ENCODE assay signal across 10 cellular contexts in the genomic region with DNA sequence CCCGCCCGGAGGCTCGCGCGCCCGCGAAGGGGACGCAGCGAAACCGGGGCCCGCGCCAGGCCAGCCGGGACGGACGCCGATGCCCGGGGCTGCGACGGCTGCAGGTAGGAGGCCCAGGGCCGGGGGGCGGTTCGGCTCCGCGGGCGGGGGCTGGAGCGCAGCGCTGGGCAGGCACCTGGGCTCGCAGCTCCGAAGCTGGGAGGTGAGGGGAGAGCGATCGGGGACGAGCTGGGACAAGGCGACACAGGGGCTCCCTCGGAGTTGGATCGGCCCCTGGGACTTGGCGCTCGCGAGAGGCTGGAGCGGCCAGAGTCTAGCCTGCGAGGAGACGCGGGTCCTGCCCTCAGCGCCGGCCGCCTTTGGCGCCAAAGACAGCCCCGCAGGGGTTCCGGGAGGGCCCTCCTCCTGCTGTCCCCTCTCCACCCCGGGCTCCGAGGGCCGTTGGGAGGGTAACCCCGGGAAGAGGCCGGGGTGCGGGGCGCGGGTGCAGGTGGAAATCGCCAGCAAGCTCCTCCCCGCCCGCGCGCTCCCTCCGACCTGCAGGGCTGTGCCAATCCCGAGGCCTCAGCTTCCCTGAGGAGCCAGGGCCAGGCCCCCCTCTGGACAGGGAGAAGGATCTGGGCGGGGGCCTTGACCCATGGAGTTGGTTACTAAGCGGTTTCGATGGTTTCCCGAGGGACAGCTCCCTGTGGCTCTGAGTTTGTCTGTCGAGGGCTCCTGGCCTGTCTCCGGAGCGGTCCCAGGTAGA. TPM values are rescaled to one million over a fixed set of nuclear protein-coding genes. Genes with fewer than 3 reads are reported as not detected.
DNase-seq lines count a peak whose midpoint lies in the region; ATAC-seq and TF ChIP-seq lines count a peak whose summit lies in the region.
"Had no signal": no experiment of that assay in that cellular context is flagged by ENCODE, and none has a peak within 500 bp of the region (broad histone marks: within the 10 kb centered on the region; RNA-seq: fewer than 3 reads in every experiment).

No MANE protein-coding gene starts in this region.

- peaks cover 49% of the 10 kb centered on the region for H3K27me3 Mint-ChIP-seq in activated T-cell treated with anti-CD3 and anti-CD28 coated beads, Interleukin-2, amount 50 U/mL, for 4 hours (ENCODE audit: low read depth)

- TF ChIP-seq CTCF in suprapubic skin (IDR thresholded peaks at IDR 0.05) = no peak

- H3K27ac ChIP-seq in suprapubic skin = no peak overlapping the region

- H3K9me3 ChIP-seq in suprapubic skin = no peaks in the 10 kb centered on the region

- no CpG with 5 or more reads among the region's 70 CpGs for WGBS in suprapubic skin

- H3K4me1 ChIP-seq in suprapubic skin = peaks cover 43% of the 10 kb centered on the region

- no peaks in the 10 kb centered on the region for H3K36me3 Mint-ChIP-seq in activated T-cell treated with anti-CD3 and anti-CD28 coated beads, Interleukin-2, amount 50 U/mL, for 4 hours (ENCODE audit: insufficient read depth)

- H3K9me3 Mint-ChIP-seq in activated T-cell treated with anti-CD3 and anti-CD28 coated beads, Interleukin-2, amount 50 U/mL, for 4 hours = no peaks in the 10 kb centered on the region
- H3K9me3 Mint-ChIP-seq: CD4-positive, alpha-beta memory T cell had no signal

- peaks cover 27% of the 10 kb centered on the region for H3K4me1 Mint-ChIP-seq in activated T-cell treated with anti-CD3 and anti-CD28 coated beads, Interleukin-2, amount 50 U/mL, for 4 hours (ENCODE audit: low read depth)

- no peak for ATAC-seq in activated T-cell treated with anti-CD3 and anti-CD28 coated beads, Interleukin-2, amount 50 U/mL, for 4 hours
- ATAC-seq in GM21360 (IDR thresholded peaks at IDR 0.05; ENCODE audit: unreplicated experiment) = no peak
- ATAC-seq in GM19463 (IDR thresholded peaks at IDR 0.05; ENCODE audit: unreplicated experiment) = no peak
- ATAC-seq in GM18511 (IDR thresholded peaks at IDR 0.05; ENCODE audit: unreplicated experiment) = no peak
- ATAC-seq: sciatic nerve had no signal

- peak overlapping the region; percentile 50 for H3K4me3 ChIP-seq in suprapubic skin

- H3K36me3 ChIP-seq in suprapubic skin = no peaks in the 10 kb centered on the region

- TF ChIP-seq POLR2A in suprapubic skin (IDR thresholded peaks at IDR 0.05) = no peak

- DNase-seq in activated T-cell treated with anti-CD3 and anti-CD28 coated beads, Interleukin-2, amount 50 U/mL, for 4 hours = no peak
- DNase-seq in activated T-cell treated with anti-CD3 and anti-CD28 coated beads for 4 hours (no peak), NCI-H146 (lab: John Stamatoyannopoulos, UW) (peak; percentile 63), germinal center (ENCODE audit: low spot score) (peak; percentile 37), suprapubic skin (ENCODE audit: low spot score in 2 of 2) (peak in 1 of 2 donors; percentile 54)

- H3K27me3 ChIP-seq in suprapubic skin = peaks cover 76% of the 10 kb centered on the region

- H3K4me3 Mint-ChIP-seq in activated T-cell treated with anti-CD3 and anti-CD28 coated beads, Interleukin-2, amount 50 U/mL, for 4 hours = peak overlapping the region; percentile 19

- no peak for TF ChIP-seq EP300 in suprapubic skin (IDR thresholded peaks at IDR 0.05)

RNA-seq across cellular contexts. Expression of gene TP73, which starts 0.4 kb away (rescaled TPM):
- under 1 TPM; 0.05 to 0.16 (median 0.08) TPM for total RNA-seq in activated T-cell treated with anti-CD3 and anti-CD28 coated beads, Interleukin-2, amount 50 U/mL, for 4 hours
- total RNA-seq in suprapubic skin = 10 to 100 TPM in 3 of 4 donors, 1 to 10 TPM in 1; 8.8 to 24.7 (median 16.9) TPM
- total RNA-seq: sciatic nerve had no signal

RNA-seq across cellular contexts. Expression of gene WRAP73, which starts 2.8 kb away (rescaled TPM):
- total RNA-seq in activated T-cell treated with anti-CD3 and anti-CD28 coated beads, Interleukin-2, amount 50 U/mL, for 4 hours = 10 to 100 TPM; 32.7 to 36.3 (median 34.5) TPM
- total RNA-seq in suprapubic skin = 10 to 100 TPM; 16.4 to 33.7 (median 19.6) TPM

RNA-seq across cellular contexts. Expression of gene TPRG1L, which starts 27.9 kb away (rescaled TPM):
- total RNA-seq in activated T-cell treated with anti-CD3 and anti-CD28 coated beads, Interleukin-2, amount 50 U/mL, for 4 hours = 10 to 100 TPM; 15.0 to 17.6 (median 16.0) TPM
- 10 to 100 TPM; 36.9 to 52.6 (median 44.8) TPM for total RNA-seq in suprapubic skin

RNA-seq across cellular contexts. Expression of gene MEGF6, which starts 41.4 kb away (rescaled TPM):
- total RNA-seq in activated T-cell treated with anti-CD3 and anti-CD28 coated beads, Interleukin-2, amount 50 U/mL, for 4 hours = under 1 TPM; 0.43 to 0.98 (median 0.84) TPM
- total RNA-seq in suprapubic skin = 100 to 1,000 TPM in 1 of 4 donors, 10 to 100 TPM in 3; 66.7 to 120 (median 74.5) TPM

Comparison
In these comparisons a context has a peak if more than half of its experiments do, and no peak if none do; other contexts are left out.
1. DNase-seq: peak in NCI-H146 (single experiment) and germinal center (single experiment); none in activated T-cell treated with anti-CD3 and anti-CD28 coated beads, Interleukin-2, amount 50 U/mL, for 4 hours (single experiment) and activated T-cell treated with anti-CD3 and anti-CD28 coated beads for 4 hours (single experiment).
2. RNA of gene TP73, which starts 0.4 kb away (total RNA-seq): 8.8 to 24.7 TPM in suprapubic skin; 0.05 to 0.16 TPM in activated T-cell treated with anti-CD3 and anti-CD28 coated beads, Interleukin-2, amount 50 U/mL, for 4 hours; every median in the first group is over 4 times any median in the second.